Comparison of ENCODE assay signal across 16 cellular contexts in the genomic region with DNA sequence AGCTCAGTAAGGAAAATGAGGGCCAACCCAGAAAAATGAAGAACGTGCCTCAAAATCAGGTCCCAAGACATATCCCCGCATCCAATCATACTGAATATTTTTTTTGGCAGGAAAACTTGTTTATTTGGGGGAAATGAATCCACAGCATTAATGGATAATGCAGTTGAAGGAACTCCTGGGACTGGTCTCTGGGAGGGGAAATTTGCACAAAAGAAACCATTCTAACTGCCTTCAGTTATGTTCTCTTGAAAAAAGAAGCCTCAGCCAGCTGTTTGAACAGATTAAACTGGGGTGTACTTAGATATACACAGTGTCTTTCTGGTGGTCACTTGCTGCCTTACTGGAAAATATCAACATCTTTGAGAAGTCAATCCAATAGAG.
A peak's percentile ranks its signal among the peaks of the same experiment; 100 is the strongest.
DNase-seq lines count a peak whose midpoint lies in the region; ATAC-seq and TF ChIP-seq lines count a peak whose summit lies in the region.
"Had no signal": no experiment of that assay in that cellular context is flagged by ENCODE, and none has a peak within 500 bp of the region (broad histone marks: within the 10 kb centered on the region; RNA-seq: fewer than 3 reads in every experiment).

No MANE protein-coding gene starts in this region.

- no peaks in the 10 kb centered on the region for H3K9me2 ChIP-seq in OCI-LY1 (ENCODE audit: low read depth, low read length)

- H3K4me2 ChIP-seq in BLaER1 (peak overlapping the region; percentile 76), OCI-LY1 (ENCODE audit: low read length) (peak overlapping the region; percentile 68), parathyroid adenoma (ENCODE audit: low read length) (no peak overlapping the region)

- H3K27me3 ChIP-seq in BLaER1: no peaks in the 10 kb centered on the region
- H3K27me3 ChIP-seq in OCI-LY1 (ENCODE audit: insufficient read depth, low read length): no peaks in the 10 kb centered on the region
- H3K27me3 ChIP-seq in parathyroid adenoma (ENCODE audit: control insufficient read depth, insufficient read depth, low read length): no peaks in the 10 kb centered on the region
- H3K27me3 ChIP-seq: colonic mucosa, transverse colon had no signal

- H3K9me3 ChIP-seq in BLaER1: no peaks in the 10 kb centered on the region
- no peaks in the 10 kb centered on the region for H3K9me3 ChIP-seq in OCI-LY1 (ENCODE audit: low read length)
- no peaks in the 10 kb centered on the region for H3K9me3 ChIP-seq in parathyroid adenoma (ENCODE audit: control insufficient read depth, low read length)
- H3K9me3 ChIP-seq: colonic mucosa, transverse colon had no signal

- H2AFZ ChIP-seq in OCI-LY1 (ENCODE audit: low read length) (no peak overlapping the region), parathyroid adenoma (no peak overlapping the region)

- H3K9ac ChIP-seq in BLaER1 (no peak overlapping the region), OCI-LY1 (ENCODE audit: low read length) (peak overlapping the region; percentile 58), parathyroid adenoma (no peak overlapping the region)

- H3K4me1 ChIP-seq in BLaER1 (peaks cover 83% of the 10 kb centered on the region), OCI-LY1 (ENCODE audit: insufficient read depth, low read length, severe bottlenecking) (peaks cover 93% of the 10 kb centered on the region), parathyroid adenoma (peaks cover 16% of the 10 kb centered on the region)

- DNase-seq in fibroblast of peridontal ligament (ENCODE audit: extremely low read depth) (peak; percentile 31), SIG-M5 treated with dmso at 0.1 percent for 504 hours (lab: John Stamatoyannopoulos, UW; ENCODE audit: unreplicated experiment) (no peak), NCI-H2171 treated with DMSO at 0.1 percent for 48 hours (lab: John Stamatoyannopoulos, UW) (no peak), mucosa of gallbladder (ENCODE audit: low spot score) (no peak)
- DNase-seq: activated CD4-positive, alpha-beta memory T cell treated with anti-CD3 and anti-CD28 coated beads, Interleukin-2, amount 10 ng/mL, durations not matched to agents 7 days and 5 days; activated naive CD4-positive, alpha-beta T cell treated with anti-CD3 and anti-CD28 coated beads, Interleukin-2, amount 50 U/mL, for 16 hours; activated T-cell treated with anti-CD3 and anti-CD28 coated beads, Interleukin-2, amount 50 U/mL, for 1 hour; left cardiac atrium; NCI-H1436 treated with DMSO at 0.1 percent for 48 hours; T-helper 17 cell; transverse colon had no signal

- H3K79me2 ChIP-seq in OCI-LY1 (ENCODE audit: insufficient read depth, low read length): peaks cover 54% of the 10 kb centered on the region
- peaks cover 74% of the 10 kb centered on the region for H3K79me2 ChIP-seq in parathyroid adenoma

- H3K27ac ChIP-seq in BLaER1: peak overlapping the region; percentile 24; the same call in 1 of the 2 replicates
- H3K27ac ChIP-seq in OCI-LY1 (ENCODE audit: low read depth, low read length, poor library complexity, severe bottlenecking): peak overlapping the region; percentile 94
- peak overlapping the region; percentile 21 for H3K27ac ChIP-seq in parathyroid adenoma
- H3K27ac ChIP-seq: colonic mucosa, transverse colon had no signal

- TF ChIP-seq CTCF in OCI-LY1 (IDR thresholded peaks at IDR 0.05; ENCODE audit: low read length) (no peak), parathyroid adenoma (IDR thresholded peaks at IDR 0.05) (no peak)

- H3K36me3 ChIP-seq in BLaER1 (no peaks in the 10 kb centered on the region), OCI-LY1 (ENCODE audit: insufficient read depth, low read length) (peaks cover 12% of the 10 kb centered on the region; the same call in 1 of the 2 replicates), parathyroid adenoma (ENCODE audit: control insufficient read depth, insufficient read depth, low read length) (no peaks in the 10 kb centered on the region)
- H3K36me3 ChIP-seq: colonic mucosa, transverse colon had no signal

- H3F3A ChIP-seq in OCI-LY1 (ENCODE audit: insufficient read depth, low read length): 0 out of 2 replicates have a peak, but pooled peaks cover 5% of the 10 kb centered on the region

- no peak for ATAC-seq in HG02981 (IDR thresholded peaks at IDR 0.05; ENCODE audit: unreplicated experiment)
- ATAC-seq: T-helper 17 cell had no signal

- H4K20me1 ChIP-seq in BLaER1 (peaks cover 92% of the 10 kb centered on the region), OCI-LY1 (ENCODE audit: insufficient read depth, low read length) (no peaks in the 10 kb centered on the region)

- H3K4me3 ChIP-seq in BLaER1 (peak overlapping the region; percentile 2; the same call in 1 of the 2 replicates), OCI-LY1 (ENCODE audit: low read depth, low read length, poor library complexity, severe bottlenecking) (peak overlapping the region; percentile 34), parathyroid adenoma (ENCODE audit: low read depth, low read length) (no peak overlapping the region)
- H3K4me3 ChIP-seq: colonic mucosa, transverse colon had no signal

Comparison
In these comparisons a context has a peak if more than half of its experiments do, and no peak if none do; other contexts are left out.
1. H3K27ac ChIP-seq: peak in every context shown above with its lines; median percentile 94 in OCI-LY1; 24 in BLaER1; 21 in parathyroid adenoma.